Comparison of ENCODE assay signal across 17 cellular contexts in genomic region chr14:49017451-49017850, GRCh38.
A peak's percentile ranks its signal among the peaks of the same experiment; 100 is the strongest.
DNase-seq lines count a peak whose midpoint lies in the region; ATAC-seq, FAIRE-seq and TF ChIP-seq lines count a peak whose summit lies in the region.
"Had no signal": no experiment of that assay in that cellular context is flagged by ENCODE, and none has a peak within 500 bp of the region (broad histone marks: within the 10 kb centered on the region; RNA-seq: fewer than 3 reads in every experiment).

No MANE protein-coding gene starts in this region.

- FAIRE-seq in urothelium cell line (lab: Jason Lieb, UNC): peak; percentile 55
- FAIRE-seq: A549 had no signal

- TF ChIP-seq POLR2A in right lobe of liver (IDR thresholded peaks at IDR 0.05): no peak

- no peaks in the 10 kb centered on the region for H3K9me3 ChIP-seq in right lobe of liver
- H3K9me3 ChIP-seq: A549 had no signal

- no peak overlapping the region for H3K27ac ChIP-seq in right lobe of liver
- H3K27ac ChIP-seq: A549, C4-2B had no signal

- no peaks in the 10 kb centered on the region for H3K36me3 ChIP-seq in right lobe of liver

- peak; percentile 43 to 88 (median 72) for ATAC-seq in right lobe of liver
- ATAC-seq in HG02798 (IDR thresholded peaks at IDR 0.05; ENCODE audit: poor library complexity, unreplicated experiment): no peak
- no peak for ATAC-seq in HG02852 (IDR thresholded peaks at IDR 0.05; ENCODE audit: unreplicated experiment)
- ATAC-seq: A549 had no signal

- no peaks in the 10 kb centered on the region for H3K27me3 ChIP-seq in right lobe of liver

- 14% methylated on average over 5 of the region's 5 CpGs for WGBS in right lobe of liver (ENCODE audit: insufficient coverage, low coverage, low lambda C conversion rate, missing lambda C conversion rate)

- DNase-seq in HuH-7 (ENCODE audit: low spot score) (peak; percentile 5), epithelial cell of proximal tubule (ENCODE audit: low read depth) (peak; percentile 4), right lobe of liver (no peak), urothelium cell line (ENCODE audit: low spot score) (no peak), germinal center (ENCODE audit: low spot score) (no peak)
- DNase-seq: DMS79 treated with DMSO at 0.1 percent for 48 hours, GOT3, NCI-H1417, NCI-H187, NCI-H2227 treated with DMSO at 0.1 percent for 48 hours, NCI-H510A treated with DMSO at 0.1 percent for 48 hours, NCI-H774, SHP77 had no signal

- intact Hi-C loops in right lobe of liver (cut with DNase I): no loop called here

- H3K4me1 ChIP-seq in right lobe of liver: peaks cover 0 to 9% (median 0%) of the 10 kb centered on the region in 4 donors
- H3K4me1 ChIP-seq: A549 had no signal

- no peak for TF ChIP-seq CTCF in epithelial cell of proximal tubule (conservative IDR thresholded peaks at IDR 0.05; ENCODE audit: low read depth, low read length)
- TF ChIP-seq CTCF in right lobe of liver (IDR thresholded peaks at IDR 0.05): no peak

- H3K4me3 ChIP-seq in epithelial cell of proximal tubule (ENCODE audit: low read depth, low read length): no peak overlapping the region
- H3K4me3 ChIP-seq in right lobe of liver: no peak overlapping the region
- H3K4me3 ChIP-seq: A549 had no signal

Comparison
In these comparisons a context has a peak if more than half of its experiments do, and no peak if none do; other contexts are left out.
1. DNase-seq: peak in HuH-7 (single experiment) and epithelial cell of proximal tubule (single experiment); none in right lobe of liver (0 of 3), urothelium cell line (single experiment) and germinal center (single experiment).
2. ATAC-seq: peak in right lobe of liver (4 of 4); none in HG02798 (single experiment) and HG02852 (single experiment).